Comparison of ENCODE assay signal across 1 cellular context in genomic region chr7:80134536-80135305, GRCh38.
TF ChIP-seq lines count a peak whose summit lies in the region.

Gene GNAI1 (plus strand): TSS chr7:80134831. CDS start chr7:80135161, 330 bp downstream.

TF ChIP-seq in HepG2, 621 proteins besides CTCF, POLR2A, EP300 and RAD21 (continued from another document and continues in another):
- TF ChIP-seq, protein P1, sequence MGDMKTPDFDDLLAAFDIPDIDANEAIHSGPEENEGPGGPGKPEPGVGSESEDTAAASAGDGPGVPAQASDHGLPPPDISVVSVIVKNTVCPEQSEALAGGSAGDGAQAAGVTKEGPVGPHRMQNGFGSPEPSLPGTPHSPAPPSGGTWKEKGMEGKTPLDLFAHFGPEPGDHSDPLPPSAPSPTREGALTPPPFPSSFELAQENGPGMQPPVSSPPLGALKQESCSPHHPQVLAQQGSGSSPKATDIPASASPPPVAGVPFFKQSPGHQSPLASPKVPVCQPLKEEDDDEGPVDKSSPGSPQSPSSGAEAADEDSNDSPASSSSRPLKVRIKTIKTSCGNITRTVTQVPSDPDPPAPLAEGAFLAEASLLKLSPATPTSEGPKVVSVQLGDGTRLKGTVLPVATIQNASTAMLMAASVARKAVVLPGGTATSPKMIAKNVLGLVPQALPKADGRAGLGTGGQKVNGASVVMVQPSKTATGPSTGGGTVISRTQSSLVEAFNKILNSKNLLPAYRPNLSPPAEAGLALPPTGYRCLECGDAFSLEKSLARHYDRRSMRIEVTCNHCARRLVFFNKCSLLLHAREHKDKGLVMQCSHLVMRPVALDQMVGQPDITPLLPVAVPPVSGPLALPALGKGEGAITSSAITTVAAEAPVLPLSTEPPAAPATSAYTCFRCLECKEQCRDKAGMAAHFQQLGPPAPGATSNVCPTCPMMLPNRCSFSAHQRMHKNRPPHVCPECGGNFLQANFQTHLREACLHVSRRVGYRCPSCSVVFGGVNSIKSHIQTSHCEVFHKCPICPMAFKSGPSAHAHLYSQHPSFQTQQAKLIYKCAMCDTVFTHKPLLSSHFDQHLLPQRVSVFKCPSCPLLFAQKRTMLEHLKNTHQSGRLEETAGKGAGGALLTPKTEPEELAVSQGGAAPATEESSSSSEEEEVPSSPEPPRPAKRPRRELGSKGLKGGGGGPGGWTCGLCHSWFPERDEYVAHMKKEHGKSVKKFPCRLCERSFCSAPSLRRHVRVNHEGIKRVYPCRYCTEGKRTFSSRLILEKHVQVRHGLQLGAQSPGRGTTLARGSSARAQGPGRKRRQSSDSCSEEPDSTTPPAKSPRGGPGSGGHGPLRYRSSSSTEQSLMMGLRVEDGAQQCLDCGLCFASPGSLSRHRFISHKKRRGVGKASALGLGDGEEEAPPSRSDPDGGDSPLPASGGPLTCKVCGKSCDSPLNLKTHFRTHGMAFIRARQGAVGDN (CRISPR knock-in tag; IDR thresholded peaks at IDR 0.05): peak; percentile 69
- TF ChIP-seq, protein P2, sequence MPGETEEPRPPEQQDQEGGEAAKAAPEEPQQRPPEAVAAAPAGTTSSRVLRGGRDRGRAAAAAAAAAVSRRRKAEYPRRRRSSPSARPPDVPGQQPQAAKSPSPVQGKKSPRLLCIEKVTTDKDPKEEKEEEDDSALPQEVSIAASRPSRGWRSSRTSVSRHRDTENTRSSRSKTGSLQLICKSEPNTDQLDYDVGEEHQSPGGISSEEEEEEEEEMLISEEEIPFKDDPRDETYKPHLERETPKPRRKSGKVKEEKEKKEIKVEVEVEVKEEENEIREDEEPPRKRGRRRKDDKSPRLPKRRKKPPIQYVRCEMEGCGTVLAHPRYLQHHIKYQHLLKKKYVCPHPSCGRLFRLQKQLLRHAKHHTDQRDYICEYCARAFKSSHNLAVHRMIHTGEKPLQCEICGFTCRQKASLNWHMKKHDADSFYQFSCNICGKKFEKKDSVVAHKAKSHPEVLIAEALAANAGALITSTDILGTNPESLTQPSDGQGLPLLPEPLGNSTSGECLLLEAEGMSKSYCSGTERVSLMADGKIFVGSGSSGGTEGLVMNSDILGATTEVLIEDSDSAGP (CRISPR knock-in tag; IDR thresholded peaks at IDR 0.05; ENCODE audit: borderline replicate concordance): peak; percentile 57; the same call in 1 of the 2 replicates
- no peak for TF ChIP-seq HNRNPH1 (optimal IDR thresholded peaks at IDR 0.05; ENCODE audit: low read depth, low read length)
- no peak for TF ChIP-seq ARHGAP35 (CRISPR knock-in tag; IDR thresholded peaks at IDR 0.05; ENCODE audit: borderline replicate concordance)
- TF ChIP-seq, protein P3, sequence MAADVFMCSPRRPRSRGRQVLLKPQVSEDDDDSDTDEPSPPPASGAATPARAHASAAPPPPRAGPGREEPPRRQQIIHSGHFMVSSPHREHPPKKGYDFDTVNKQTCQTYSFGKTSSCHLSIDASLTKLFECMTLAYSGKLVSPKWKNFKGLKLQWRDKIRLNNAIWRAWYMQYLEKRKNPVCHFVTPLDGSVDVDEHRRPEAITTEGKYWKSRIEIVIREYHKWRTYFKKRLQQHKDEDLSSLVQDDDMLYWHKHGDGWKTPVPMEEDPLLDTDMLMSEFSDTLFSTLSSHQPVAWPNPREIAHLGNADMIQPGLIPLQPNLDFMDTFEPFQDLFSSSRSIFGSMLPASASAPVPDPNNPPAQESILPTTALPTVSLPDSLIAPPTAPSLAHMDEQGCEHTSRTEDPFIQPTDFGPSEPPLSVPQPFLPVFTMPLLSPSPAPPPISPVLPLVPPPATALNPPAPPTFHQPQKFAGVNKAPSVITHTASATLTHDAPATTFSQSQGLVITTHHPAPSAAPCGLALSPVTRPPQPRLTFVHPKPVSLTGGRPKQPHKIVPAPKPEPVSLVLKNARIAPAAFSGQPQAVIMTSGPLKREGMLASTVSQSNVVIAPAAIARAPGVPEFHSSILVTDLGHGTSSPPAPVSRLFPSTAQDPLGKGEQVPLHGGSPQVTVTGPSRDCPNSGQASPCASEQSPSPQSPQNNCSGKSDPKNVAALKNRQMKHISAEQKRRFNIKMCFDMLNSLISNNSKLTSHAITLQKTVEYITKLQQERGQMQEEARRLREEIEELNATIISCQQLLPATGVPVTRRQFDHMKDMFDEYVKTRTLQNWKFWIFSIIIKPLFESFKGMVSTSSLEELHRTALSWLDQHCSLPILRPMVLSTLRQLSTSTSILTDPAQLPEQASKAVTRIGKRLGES (CRISPR knock-in tag; IDR thresholded peaks at IDR 0.05; ENCODE audit: borderline replicate concordance): no peak
- TF ChIP-seq, protein P4, sequence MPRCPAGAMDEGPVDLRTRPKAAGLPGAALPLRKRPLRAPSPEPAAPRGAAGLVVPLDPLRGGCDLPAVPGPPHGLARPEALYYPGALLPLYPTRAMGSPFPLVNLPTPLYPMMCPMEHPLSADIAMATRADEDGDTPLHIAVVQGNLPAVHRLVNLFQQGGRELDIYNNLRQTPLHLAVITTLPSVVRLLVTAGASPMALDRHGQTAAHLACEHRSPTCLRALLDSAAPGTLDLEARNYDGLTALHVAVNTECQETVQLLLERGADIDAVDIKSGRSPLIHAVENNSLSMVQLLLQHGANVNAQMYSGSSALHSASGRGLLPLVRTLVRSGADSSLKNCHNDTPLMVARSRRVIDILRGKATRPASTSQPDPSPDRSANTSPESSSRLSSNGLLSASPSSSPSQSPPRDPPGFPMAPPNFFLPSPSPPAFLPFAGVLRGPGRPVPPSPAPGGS (CRISPR knock-in tag; IDR thresholded peaks at IDR 0.05): no peak
- TF ChIP-seq U2AF2 (IDR thresholded peaks at IDR 0.05; ENCODE audit: low read depth, low read length): no peak
- TF ChIP-seq RBFOX2 (IDR thresholded peaks at IDR 0.05; ENCODE audit: low read depth, low read length): peak; percentile 28; the same call in 1 of the 2 replicates
- no peak for TF ChIP-seq MEIS2 (CRISPR knock-in tag; IDR thresholded peaks at IDR 0.05)
- no peak for TF ChIP-seq FOXM1 (CRISPR knock-in tag; IDR thresholded peaks at IDR 0.05)
- no peak for TF ChIP-seq CCAR2 (optimal IDR thresholded peaks at IDR 0.05; ENCODE audit: low read depth, low read length)
- TF ChIP-seq MTERF4 (CRISPR knock-in tag; IDR thresholded peaks at IDR 0.05): no peak
- TF ChIP-seq NFYC (CRISPR knock-in tag; IDR thresholded peaks at IDR 0.05): no peak
- no peak for TF ChIP-seq XBP1 (CRISPR knock-in tag; IDR thresholded peaks at IDR 0.05)
- 0 out of 2 replicates have a peak, but pooled peaks have one; percentile 24 for TF ChIP-seq KLF6 (CRISPR knock-in tag; IDR thresholded peaks at IDR 0.05)
- TF ChIP-seq PHF5A (CRISPR knock-in tag; IDR thresholded peaks at IDR 0.05; ENCODE audit: low read depth, unreplicated experiment): no peak
- no peak for TF ChIP-seq ZUFSP (CRISPR knock-in tag; IDR thresholded peaks at IDR 0.05; ENCODE audit: borderline replicate concordance)
- TF ChIP-seq ZNF460 (CRISPR knock-in tag; IDR thresholded peaks at IDR 0.05; ENCODE audit: borderline replicate concordance): no peak
- no peak for TF ChIP-seq FOXK2 (IDR thresholded peaks at IDR 0.05)
- TF ChIP-seq HNRNPLL (IDR thresholded peaks at IDR 0.05; ENCODE audit: low read depth, low read length, poor library complexity, severe bottlenecking): peak; percentile 43
- no peak for TF ChIP-seq ZNF572 (CRISPR knock-in tag; IDR thresholded peaks at IDR 0.05)
- TF ChIP-seq FOSL1 (CRISPR knock-in tag; IDR thresholded peaks at IDR 0.05; ENCODE audit: borderline replicate concordance): no peak
- no peak for TF ChIP-seq PRDM15 (CRISPR knock-in tag; IDR thresholded peaks at IDR 0.05)
- no peak for TF ChIP-seq CEBPB (IDR thresholded peaks at IDR 0.05; ENCODE audit: borderline replicate concordance, low read depth, low read length)
- no peak for TF ChIP-seq ZNF556 (CRISPR knock-in tag; IDR thresholded peaks at IDR 0.05; ENCODE audit: borderline replicate concordance)
- no peak for TF ChIP-seq ZNF839 (CRISPR knock-in tag; IDR thresholded peaks at IDR 0.05; ENCODE audit: borderline replicate concordance)
- no peak for TF ChIP-seq TCF7L2 (IDR thresholded peaks at IDR 0.05; ENCODE audit: low read depth, low read length)
- TF ChIP-seq HES4 (CRISPR knock-in tag; IDR thresholded peaks at IDR 0.05; ENCODE audit: borderline replicate concordance): peak; percentile 73; the same call in 1 of the 2 replicates
- peak; percentile 35; the same call in 1 of the 2 replicates for TF ChIP-seq SALL2 (CRISPR knock-in tag; IDR thresholded peaks at IDR 0.05)
- no peak for TF ChIP-seq ZNF567 (CRISPR knock-in tag; IDR thresholded peaks at IDR 0.05; ENCODE audit: borderline replicate concordance)
- no peak for TF ChIP-seq NRL (CRISPR knock-in tag; IDR thresholded peaks at IDR 0.05; ENCODE audit: borderline replicate concordance)
- TF ChIP-seq ZBTB1 (CRISPR knock-in tag; IDR thresholded peaks at IDR 0.05; ENCODE audit: borderline replicate concordance): no peak
- no peak for TF ChIP-seq PRPF4 (IDR thresholded peaks at IDR 0.05; ENCODE audit: low read depth, low read length, poor library complexity, severe bottlenecking)
- no peak for TF ChIP-seq ZBTB8A (CRISPR knock-in tag; IDR thresholded peaks at IDR 0.05; ENCODE audit: borderline replicate concordance, low read depth)
- TF ChIP-seq ZBTB20 (CRISPR knock-in tag; IDR thresholded peaks at IDR 0.05; ENCODE audit: borderline replicate concordance, low read depth): no peak
- TF ChIP-seq, protein P5, sequence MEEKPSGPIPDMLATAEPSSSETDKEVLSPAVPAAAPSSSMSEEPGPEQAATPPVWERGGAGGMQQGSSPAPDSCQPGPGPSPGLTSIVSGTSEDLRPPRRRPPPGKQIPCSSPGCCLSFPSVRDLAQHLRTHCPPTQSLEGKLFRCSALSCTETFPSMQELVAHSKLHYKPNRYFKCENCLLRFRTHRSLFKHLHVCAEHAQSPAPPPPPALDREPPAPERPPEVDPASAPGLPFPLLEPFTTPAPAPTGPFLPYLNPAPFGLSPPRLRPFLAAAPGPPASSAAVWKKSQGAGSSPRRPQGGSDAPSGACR (CRISPR knock-in tag; IDR thresholded peaks at IDR 0.05): 0 out of 2 replicates have a peak, but pooled peaks have one; percentile 51
- TF ChIP-seq ZNF784 (CRISPR knock-in tag; IDR thresholded peaks at IDR 0.05; ENCODE audit: borderline replicate concordance): no peak
- no peak for TF ChIP-seq ZNF10 (CRISPR knock-in tag; IDR thresholded peaks at IDR 0.05; ENCODE audit: borderline replicate concordance, low read depth)
- TF ChIP-seq UBTF (CRISPR knock-in tag; IDR thresholded peaks at IDR 0.05): peak; percentile 57; the same call in 1 of the 2 replicates
- TF ChIP-seq IRF2 (CRISPR knock-in tag; IDR thresholded peaks at IDR 0.05): no peak
